Comparison of ENCODE assay signal across 34 cellular contexts in genomic region chr21:17348357-17348756, GRCh38.
"Had no signal": no experiment of that assay in that cellular context is flagged by ENCODE, and none has a peak within 500 bp of the region (broad histone marks: within the 10 kb centered on the region; RNA-seq: fewer than 3 reads in every experiment).

No MANE protein-coding gene starts in this region.

- H3K36me3 ChIP-seq: MG63 had no signal

- H3K9me3 ChIP-seq: MG63 had no signal

- H3K4me3 ChIP-seq: MG63 had no signal

- H3K27me3 ChIP-seq: MG63 had no signal

- DNase-seq: Karpas-422, Kasumi-1, MG63, MM.1S, MV-4-11, NCI-H1048, NCI-H1092, NCI-H1092 treated with DMSO at 0.1 percent for 48 hours, NCI-H1105, NCI-H1105 treated with DMSO at 0.1 percent for 48 hours, NCI-H1417, NCI-H1417 treated with DMSO at 0.1 percent for 48 hours, NCI-H1436, NCI-H1436 treated with DMSO at 0.1 percent for 48 hours, NCI-H146, NCI-H1694, NCI-H1694 treated with DMSO at 0.1 percent for 48 hours, NCI-H187, NCI-H187 treated with DMSO at 0.1 percent for 48 hours, NCI-H1930, NCI-H2029, NCI-H2029 treated with DMSO at 0.1 percent for 48 hours, NCI-H2081, NCI-H2081 treated with DMSO at 0.1 percent for 48 hours, NCI-H2107, NCI-H2171, NCI-H2171 treated with DMSO at 0.1 percent for 48 hours, NCI-H2227 treated with DMSO at 0.1 percent for 48 hours, NCI-H226, NCI-H345, NCI-H446, NCI-H446 treated with DMSO at 0.1 percent for 48 hours, NCI-H510A, NCI-H510A treated with DMSO at 0.1 percent for 48 hours had no signal
